In the genomic region with DNA sequence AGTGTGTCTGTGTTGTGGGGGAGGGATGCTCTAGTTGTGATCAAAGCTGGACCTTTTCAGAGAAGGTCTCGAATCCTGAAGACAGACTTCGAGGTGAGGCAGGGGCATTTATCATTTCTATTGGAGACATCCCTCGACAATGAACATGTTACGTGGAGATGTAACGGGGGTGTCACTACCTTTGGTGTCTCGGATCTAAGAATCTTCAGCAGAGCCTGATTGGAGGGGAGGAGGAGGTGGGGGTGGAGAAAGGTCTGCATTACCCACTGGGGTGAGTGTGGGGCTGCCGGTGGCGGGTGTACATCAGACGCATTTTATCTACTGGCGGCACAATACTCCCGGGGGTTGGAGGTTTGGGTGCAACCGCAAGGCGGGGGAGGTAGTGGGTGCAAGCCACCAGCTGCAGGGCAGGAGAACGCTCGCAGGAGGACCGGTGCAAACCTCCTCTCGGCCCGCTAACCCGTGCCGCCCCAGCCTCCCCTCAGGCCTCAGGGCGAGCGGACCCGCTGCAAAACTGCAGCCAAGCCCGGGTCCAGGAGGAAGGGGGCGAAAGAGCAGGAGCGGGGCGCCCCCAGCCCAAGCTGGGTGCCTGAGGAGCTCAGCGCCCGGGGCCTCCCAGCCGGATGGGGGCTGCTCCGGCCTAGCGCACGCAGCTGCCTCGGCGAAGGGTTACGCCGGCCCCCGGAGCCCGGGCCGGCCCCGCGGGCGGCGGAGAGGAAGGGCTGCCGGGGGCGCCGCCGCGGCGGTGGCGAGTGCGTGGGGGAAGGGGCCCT, we compare ENCODE assay signal across 8 cellular contexts. TPM values are rescaled to one million over a fixed set of nuclear protein-coding genes. Genes with fewer than 3 reads are reported as not detected.
DNase-seq lines count a peak whose midpoint lies in the region; ATAC-seq and TF ChIP-seq lines count a peak whose summit lies in the region.

No MANE protein-coding gene starts in this region.

- ATAC-seq in GM21390 (IDR thresholded peaks at IDR 0.05; ENCODE audit: unreplicated experiment) (peak; percentile 33), IMR-90 (ENCODE audit: low read depth) (peak; percentile 56)

- H2BK120ac ChIP-seq in IMR-90 (ENCODE audit: low read depth, low read length) = peak overlapping the region; percentile 57; the same call in 1 of the 2 replicates

- H3K18ac ChIP-seq in IMR-90 (ENCODE audit: low read depth, low read length) = peak overlapping the region; percentile 6

- H2BK5ac ChIP-seq in IMR-90 (ENCODE audit: low read depth, low read length, poor library complexity, severe bottlenecking) = peak overlapping the region; percentile 55

- peak overlapping the region; percentile 93 for H3K4me2 ChIP-seq in IMR-90 (ENCODE audit: low read depth, low read length)

- H4K8ac ChIP-seq in IMR-90 (ENCODE audit: low read depth in 2 of 2, low read length in 2 of 2) = peak overlapping the region; percentile 3 to 62; a peak in 3 of 4 replicates

- H3K4me1 ChIP-seq in IMR-90 (ENCODE audit: control insufficient read depth, insufficient read depth, low read length) (peaks cover 6% of the 10 kb centered on the region; the same call in 1 of the 2 replicates), adipocyte (ENCODE audit: control insufficient read depth, insufficient read depth, low read length) (peaks cover 30% of the 10 kb centered on the region)

- H2BK20ac ChIP-seq in IMR-90 (ENCODE audit: low read depth, low read length) = peak overlapping the region; percentile 22; the same call in 1 of the 2 replicates

- peaks cover 18 to 41% of the 10 kb centered on the region in 2 experiments for H3K79me1 ChIP-seq in IMR-90 (ENCODE audit: low read depth in 1 of 2, low read length in 2 of 2)

- H3K9me3 ChIP-seq in IMR-90 (ENCODE audit: control insufficient read depth, insufficient read depth, low read length) (no peaks in the 10 kb centered on the region), adipocyte (ENCODE audit: control insufficient read depth, low read length) (no peaks in the 10 kb centered on the region)

- peaks cover 42% of the 10 kb centered on the region for H4K20me1 ChIP-seq in IMR-90 (ENCODE audit: insufficient read depth, low read length)

- peak overlapping the region; percentile 96 for H2AK9ac ChIP-seq in IMR-90 (replicated peaks; ENCODE audit: low read depth, low read length, poor library complexity)

- H3K23ac ChIP-seq in IMR-90 (ENCODE audit: low read depth, low read length) = peak overlapping the region; percentile 97

- no peak for TF ChIP-seq RAD21 in IMR-90 (IDR thresholded peaks at IDR 0.05; ENCODE audit: low read length)

- peak overlapping the region; percentile 57 for H3K27ac ChIP-seq in IMR-90 (ENCODE audit: insufficient read depth, low read length)

- no peak overlapping the region; the same call in 2 of the 3 replicates for H2BK15ac ChIP-seq in IMR-90 (ENCODE audit: low read depth, low read length)

- DNase-seq in DMS114 treated with DMSO at 0.1 percent for 48 hours (lab: John Stamatoyannopoulos, UW; ENCODE audit: unreplicated experiment) (peak; percentile 35), IMR-90 (no peak), T follicular helper cell (ENCODE audit: low read depth) (peak; percentile 82), adipocyte (ENCODE audit: low read depth) (peak; percentile 51), hepatic stellate cell (ENCODE audit: low spot score) (peak; percentile 42), retinal pigment epithelial cell (ENCODE audit: low read depth) (no peak), NCI-H2029 (lab: John Stamatoyannopoulos, UW) (no peak)

- H2AK5ac ChIP-seq in IMR-90 (ENCODE audit: low read depth, low read length) = peak overlapping the region; percentile 16

- WGBS in IMR-90 (ENCODE audit: extremely low coverage in 2 of 2, insufficient read length in 1 of 2), 2 experiments = 0% methylated on average over 14 of the region's 52 CpGs; no CpG with 5 or more reads in 1 of the 2 experiments

- H3K4me3 ChIP-seq in IMR-90 (ENCODE audit: insufficient read depth, low read depth, low read length) = peak overlapping the region; percentile 80
- peak overlapping the region; percentile 85 for H3K4me3 ChIP-seq in adipocyte (ENCODE audit: low read length)
- H3K4me3 ChIP-seq in retinal pigment epithelial cell (ENCODE audit: low read length) = peak overlapping the region; percentile 83

- POLR2A ChIA-PET in IMR-90 (lab: Charles Lee; ENCODE audit: unreplicated experiment) = no interaction called here

- CTCF ChIA-PET in IMR-90 (lab: Yijun Ruan, JAX) = no interaction called here

- no peaks in the 10 kb centered on the region for H3K36me3 ChIP-seq in IMR-90 (ENCODE audit: control insufficient read depth, insufficient read depth, low read length)
- no peaks in the 10 kb centered on the region for H3K36me3 ChIP-seq in adipocyte (ENCODE audit: control insufficient read depth, insufficient read depth, low read length, severe bottlenecking)

- H3K27me3 ChIP-seq in IMR-90 (ENCODE audit: control insufficient read depth, insufficient read depth, low read length) (no peaks in the 10 kb centered on the region), adipocyte (replicated peaks; ENCODE audit: control insufficient read depth, insufficient read depth, low read length) (no peaks in the 10 kb centered on the region)

- H4K91ac ChIP-seq in IMR-90 (ENCODE audit: insufficient read depth, low read depth, low read length) = peak overlapping the region; percentile 5; the same call in 1 of the 2 replicates

- intact Hi-C loops in IMR-90 (cut with micrococcal nuclease) = loop anchor here (5.0 kb wide), 1 partner anchor 36 kb away; no protein-coding TSS in a partner anchor

- peak overlapping the region; percentile 59; the same call in 1 of the 2 replicates for H3K56ac ChIP-seq in IMR-90 (ENCODE audit: extremely low read depth, insufficient read depth, low read length)

- H3K9ac ChIP-seq in IMR-90 (ENCODE audit: low read depth, low read length) = peak overlapping the region; percentile 82
- peak overlapping the region; percentile 90 for H3K9ac ChIP-seq in adipocyte (ENCODE audit: low read length)

- TF ChIP-seq POLR2A in IMR-90 (IDR thresholded peaks at IDR 0.05; ENCODE audit: low read depth, low read length) = no peak

- TF ChIP-seq CTCF in IMR-90 (conservative IDR thresholded peaks at IDR 0.05; ENCODE audit: low read depth, low read length) = no peak
- no peak for TF ChIP-seq CTCF in retinal pigment epithelial cell (conservative IDR thresholded peaks at IDR 0.05; ENCODE audit: low read depth, low read length)

- peak overlapping the region; percentile 78 for H3K4ac ChIP-seq in IMR-90 (ENCODE audit: low read depth, low read length)

- peak overlapping the region; percentile 91 for H3K14ac ChIP-seq in IMR-90 (replicated peaks; ENCODE audit: low read depth, low read length)

- in situ Hi-C loops in IMR-90 (cut with MboI; ENCODE audit: low sequenced_read_pairs) = no loop called here

- H3K9me1 ChIP-seq in IMR-90 (ENCODE audit: insufficient read depth, low read length) = peaks cover 5% of the 10 kb centered on the region; the same call in 1 of the 2 replicates

- BruUV-seq in IMR-90 (replicated peaks; lab: Mats Ljungman, UMichigan) = no TSS peak

- 0 out of 2 replicates have a peak overlapping the region, but pooled peaks have one; percentile 16 for H4K5ac ChIP-seq in IMR-90 (ENCODE audit: low read depth, low read length)

- dilution Hi-C loops in IMR-90 (cut with HindIII; ENCODE audit: low sequenced_read_pairs, unreplicated experiment) = no loop called here

- peak overlapping the region; percentile 89 for H2AFZ ChIP-seq in IMR-90 (replicated peaks; ENCODE audit: low read length, poor library complexity)

TF ChIP-seq in IMR-90, 13 proteins besides CTCF, POLR2A, EP300 and RAD21:
- TF ChIP-seq MXI1 (IDR thresholded peaks at IDR 0.05; ENCODE audit: borderline replicate concordance, low read depth, low read length) = 0 out of 2 replicates have a peak, but pooled peaks have one; percentile 6
- no peak for TF ChIP-seq CHD1 (IDR thresholded peaks at IDR 0.05; ENCODE audit: low read depth, low read length)

RNA-seq across cellular contexts. Expression of gene ZNF652, which starts 0.7 kb away (rescaled TPM):
- 8.8 and 9.7 TPM in 2 replicates for total RNA-seq in IMR-90 (2012; rRNA removed)
- polyA plus RNA-seq in IMR-90 (2012; rRNA removed) = 3.3 and 3.6 TPM in 2 replicates
- 1.1 and 1.9 TPM in 2 replicates for polyA plus RNA-seq in IMR-90 (2012; cell fraction: cytosol; rRNA removed)
- polyA plus RNA-seq in IMR-90 (2012; cell fraction: nucleus; rRNA removed; ENCODE audit: low replicate concordance) = 4.0 and 17.5 TPM in 2 replicates

RNA-seq across cellular contexts. Expression of gene PHB1, which starts 53.4 kb away (rescaled TPM):
- 283 and 304 TPM in 2 replicates for total RNA-seq in IMR-90 (2012; rRNA removed)
- polyA plus RNA-seq in IMR-90 (2012; rRNA removed) = 291 and 294 TPM in 2 replicates
- 134 and 174 TPM in 2 replicates for polyA plus RNA-seq in IMR-90 (2012; cell fraction: cytosol; rRNA removed)
- polyA plus RNA-seq in IMR-90 (2012; cell fraction: nucleus; rRNA removed; ENCODE audit: low replicate concordance) = 98.7 and 105 TPM in 2 replicates

Comparison
In these comparisons a context has a peak if more than half of its experiments do, and no peak if none do; other contexts are left out.
1. DNase-seq: peak in DMS114 treated with DMSO at 0.1 percent for 48 hours (single experiment), T follicular helper cell (single experiment), adipocyte (single experiment) and hepatic stellate cell (single experiment); none in IMR-90 (single experiment), retinal pigment epithelial cell (single experiment) and NCI-H2029 (single experiment).
2. Peak in every context shown above with its lines, with median percentiles within 50 percentile points of each other: H3K4me3 ChIP-seq.